18 cellular contexts compared by ENCODE assay signal in the genomic region with DNA sequence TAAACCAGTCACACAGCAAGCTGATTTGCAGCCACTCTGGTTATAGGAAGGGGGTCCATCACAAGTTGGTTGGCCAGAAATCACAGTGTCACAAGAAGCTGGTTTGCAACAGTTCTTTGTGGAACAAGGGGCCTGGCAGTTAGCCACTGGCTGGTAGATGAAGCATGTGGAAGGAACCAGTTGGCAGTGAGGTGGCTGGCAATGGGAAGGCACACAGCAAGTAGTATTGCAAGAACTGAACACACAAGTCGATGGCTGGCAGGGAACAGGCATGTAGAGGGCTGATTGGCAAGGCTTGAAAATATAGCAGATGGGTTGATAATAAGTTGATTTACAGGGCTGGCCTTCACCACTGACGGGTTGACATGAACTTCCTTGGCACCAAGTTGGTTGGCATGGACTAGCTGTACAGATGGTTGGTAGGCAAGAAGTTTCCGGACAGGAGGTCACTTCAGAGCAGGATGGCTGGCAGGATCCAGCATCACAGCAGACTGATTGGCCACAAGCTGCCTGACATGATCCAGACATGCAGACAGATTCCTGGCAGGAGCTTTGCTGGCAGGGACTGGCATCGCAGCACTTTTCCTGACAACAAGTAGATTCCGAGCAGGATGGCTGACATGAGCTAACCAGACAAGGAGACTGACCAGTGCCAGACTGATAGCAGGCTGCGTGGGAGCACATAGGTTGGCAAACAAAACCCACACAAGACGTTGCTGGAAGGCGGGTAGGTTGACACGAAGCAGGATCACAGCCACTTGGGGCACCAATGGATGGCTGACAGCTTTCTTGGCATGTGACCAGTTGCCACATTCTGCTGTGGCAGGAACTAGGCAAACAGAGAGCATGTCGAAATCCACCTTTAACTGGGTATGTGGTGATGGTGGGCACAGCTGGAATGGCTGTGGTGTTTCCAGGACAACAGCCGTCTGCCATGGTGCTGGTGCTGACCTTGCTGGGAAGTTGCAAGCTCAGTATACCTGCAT. TPM values are rescaled to one million over a fixed set of nuclear protein-coding genes. Genes with fewer than 3 reads are reported as not detected.
DNase-seq lines count a peak whose midpoint lies in the region; ATAC-seq, FAIRE-seq and TF ChIP-seq lines count a peak whose summit lies in the region.
"Had no signal": no experiment of that assay in that cellular context is flagged by ENCODE, and none has a peak within 500 bp of the region (broad histone marks: within the 10 kb centered on the region; RNA-seq: fewer than 3 reads in every experiment).

Gene KRTAP29-1 (minus strand): TSS at position 936 of the 986 bp plus-strand sequence. CDS start 0 bp downstream, at position 936.

- TF ChIP-seq EP300 in H1 (IDR thresholded peaks at IDR 0.05; ENCODE audit: borderline replicate concordance in 1 of 2, low read depth in 2 of 2, low read length in 2 of 2): no peak

- peak within 1 kb of the TSS; percentile 47 for H2BK120ac ChIP-seq in H1 (replicated peaks; ENCODE audit: low read depth, low read length)

- peak within 1 kb of the TSS in 7 of 10 donors; percentile 2 to 89 (median 51) for H3K27ac Mint-ChIP-seq in naive thymus-derived CD8-positive, alpha-beta T cell
- H3K27ac Mint-ChIP-seq: memory B cell; natural killer cell treated with Interleukin-12 subunit alpha and Interleukin-12 subunit beta and Interleukin-15 and Interleukin-18, amount 100 ng/mL, for 72 hours; progenitor cell of endocrine pancreas had no signal

- WGBS in H1 (ENCODE audit: extremely low coverage in 1 of 2, insufficient coverage in 1 of 2, insufficient read length in 1 of 2, insufficient replicate concordance in 2 of 2, low coverage in 1 of 2, low lambda C conversion rate in 2 of 2, missing lambda C conversion rate in 1 of 2), 2 experiments: 88% methylated on average over 11 of the region's 11 CpGs; no CpG with 5 or more reads in 1 of the 2 experiments
- 85% methylated on average over 11 of the region's 11 CpGs for WGBS in hepatocyte (ENCODE audit: low lambda C conversion rate, missing lambda C conversion rate)

- H3K4me2 ChIP-seq in H1 (ENCODE audit: insufficient read depth in 1 of 2, low read depth in 2 of 2, low read length in 2 of 2) (no peak within 1 kb of the TSS), hepatocyte (no peak within 1 kb of the TSS)

- peak within 1 kb of the TSS in 2 of 10 donors; percentile 29 to 30 for H3K4me3 Mint-ChIP-seq in naive thymus-derived CD8-positive, alpha-beta T cell
- H3K4me3 Mint-ChIP-seq: memory B cell; natural killer cell treated with Interleukin-12 subunit alpha and Interleukin-12 subunit beta and Interleukin-15 and Interleukin-18, amount 100 ng/mL, for 72 hours had no signal

- H2AK5ac ChIP-seq in H1 (ENCODE audit: low read depth, low read length): no peak within 1 kb of the TSS

- H3K23ac ChIP-seq in H1 (ENCODE audit: insufficient read length): no peak within 1 kb of the TSS

- no peak for TF ChIP-seq RAD21 in H1 (IDR thresholded peaks at IDR 0.05 in 1 of 2, conservative IDR thresholded peaks at IDR 0.05 in 1 of 2; ENCODE audit: low read depth in 2 of 2, low read length in 2 of 2)

- H3K9me3 ChIP-seq in H1 (ENCODE audit: insufficient read depth in 2 of 2, low read depth in 1 of 2, low read length in 1 of 2): no peaks in the 10 kb centered on the region; a peak in 1 of 4 replicates
- no peaks in the 10 kb centered on the region for H3K9me3 ChIP-seq in hepatocyte (ENCODE audit: low read depth)
- H3K9me3 ChIP-seq: testis had no signal

- no peak within 1 kb of the TSS for H3K27ac ChIP-seq in H1 (ENCODE audit: low read depth, low read length)
- H3K27ac ChIP-seq in hepatocyte: no peak within 1 kb of the TSS
- H3K27ac ChIP-seq: testis had no signal

- peaks cover 32 to 56% (median 43%) of the 10 kb centered on the region in 4 donors for H3K4me1 Mint-ChIP-seq in naive thymus-derived CD8-positive, alpha-beta T cell

- TF ChIP-seq POLR2A in H1 (IDR thresholded peaks at IDR 0.05; ENCODE audit: control extremely low read depth in 1 of 2, low read depth in 2 of 2, low read length in 2 of 2): no peak

- no peak within 1 kb of the TSS for H2BK20ac ChIP-seq in H1 (ENCODE audit: low read length)

- H2BK12ac ChIP-seq in H1 (ENCODE audit: low read depth, low read length): peak within 1 kb of the TSS; percentile 33; the same call in 1 of the 2 replicates

- FAIRE-seq in H1 (lab: Jason Lieb, UNC): no peak
- FAIRE-seq: colon had no signal

- no peak within 1 kb of the TSS for H4K91ac ChIP-seq in H1 (replicated peaks; ENCODE audit: insufficient read length, low read length)

- H3K56ac ChIP-seq in H1 (replicated peaks; ENCODE audit: insufficient read length, low read depth, low read length): no peak within 1 kb of the TSS

- H3K4me3 ChIP-seq in H1 (ENCODE audit: extremely low read depth in 1 of 4, insufficient read depth in 2 of 4, low read depth in 3 of 4, low read length in 4 of 4): no peak within 1 kb of the TSS
- H3K4me3 ChIP-seq in hepatocyte: no peak within 1 kb of the TSS
- H3K4me3 ChIP-seq: testis had no signal

- no peaks in the 10 kb centered on the region for H3K79me1 ChIP-seq in H1 (ENCODE audit: low read depth, low read length)

- no peak within 1 kb of the TSS for H3K4ac ChIP-seq in H1 (replicated peaks; ENCODE audit: insufficient read length, low read depth, low read length)

- H3K18ac ChIP-seq in H1 (ENCODE audit: extremely low read depth, low read length): no peak within 1 kb of the TSS

- H2BK5ac ChIP-seq in H1 (ENCODE audit: low read depth, low read length): no peak within 1 kb of the TSS

- no peaks in the 10 kb centered on the region for H3K9me2 ChIP-seq in hepatocyte (replicated peaks; ENCODE audit: insufficient read depth)

- H3K9me3 Mint-ChIP-seq in naive thymus-derived CD8-positive, alpha-beta T cell: peaks cover 0 to 7% (median 2%) of the 10 kb centered on the region in 9 donors
- H3K9me3 Mint-ChIP-seq: natural killer cell treated with Interleukin-12 subunit alpha and Interleukin-12 subunit beta and Interleukin-15 and Interleukin-18, amount 100 ng/mL, for 72 hours had no signal

- no peak within 1 kb of the TSS for H3K9ac ChIP-seq in H1 (replicated peaks in 1 of 4; ENCODE audit: extremely low read depth in 1 of 4, low read depth in 3 of 4, low read length in 3 of 4)

- H3K79me2 ChIP-seq in H1 (ENCODE audit: control insufficient read depth in 1 of 2, insufficient read depth in 2 of 2, low read length in 2 of 2): no peaks in the 10 kb centered on the region
- H3K79me2 ChIP-seq in hepatocyte: no peaks in the 10 kb centered on the region

- H4K20me1 ChIP-seq in H1 (replicated peaks in 1 of 2; ENCODE audit: control insufficient read depth in 1 of 2, insufficient read depth in 2 of 2, low read length in 2 of 2) (no peaks in the 10 kb centered on the region), hepatocyte (ENCODE audit: insufficient read depth, poor library complexity, severe bottlenecking) (no peaks in the 10 kb centered on the region)

- H3K36me3 Mint-ChIP-seq in naive thymus-derived CD8-positive, alpha-beta T cell: peaks cover 0 to 8% (median 6%) of the 10 kb centered on the region in 3 donors
- H3K36me3 Mint-ChIP-seq: natural killer cell treated with Interleukin-12 subunit alpha and Interleukin-12 subunit beta and Interleukin-15 and Interleukin-18, amount 100 ng/mL, for 72 hours had no signal

- H4K8ac ChIP-seq in H1 (ENCODE audit: extremely low read depth, insufficient read depth, low read length): no peak within 1 kb of the TSS

- DNase-seq in H4 (ENCODE audit: low spot score) (peak; percentile 59), NCI-H1694 treated with DMSO at 0.1 percent for 48 hours (lab: John Stamatoyannopoulos, UW) (peak; percentile 80), H1 (ENCODE audit: low read depth in 1 of 2, low spot score in 2 of 2) (no peak), mucosa of gallbladder (ENCODE audit: low spot score) (no peak), hepatocyte (ENCODE audit: low spot score) (no peak), foreskin melanocyte (no peak)
- no peak for DNase-seq in naive thymus-derived CD8-positive, alpha-beta T cell
- DNase-seq: activated CD4-positive, alpha-beta T cell treated with anti-CD3 and anti-CD28 coated beads for 4 hours; DND-41; NCI-H1436; testis had no signal

- H4K5ac ChIP-seq in H1 (ENCODE audit: insufficient read length, low read depth, low read length): no peak within 1 kb of the TSS

- no peak within 1 kb of the TSS for H2AFZ ChIP-seq in H1 (ENCODE audit: low read length)
- H2AFZ ChIP-seq in hepatocyte: no peak within 1 kb of the TSS

- H3K36me3 ChIP-seq in H1 (ENCODE audit: control insufficient read depth in 2 of 4, insufficient read depth in 4 of 4, low read length in 3 of 4): no peaks in the 10 kb centered on the region
- H3K36me3 ChIP-seq in hepatocyte (replicated peaks; ENCODE audit: insufficient read depth, low read depth): no peaks in the 10 kb centered on the region

- POLR2A ChIA-PET in H1 (lab: Charles Lee; ENCODE audit: partially characterized antibody): no interaction called here
- POLR2A ChIA-PET in naive thymus-derived CD8-positive, alpha-beta T cell (lab: Charles Lee): no interaction called here

- no peaks in the 10 kb centered on the region for H3K27me3 Mint-ChIP-seq in naive thymus-derived CD8-positive, alpha-beta T cell

- no peak within 1 kb of the TSS for H3K14ac ChIP-seq in H1 (ENCODE audit: insufficient read length)

- no peaks in the 10 kb centered on the region; the same call in 1 of the 2 replicates for H3K23me2 ChIP-seq in H1 (ENCODE audit: low read depth, low read length)

- H2BK15ac ChIP-seq in H1 (ENCODE audit: low read length): no peak within 1 kb of the TSS

- H3K27me3 ChIP-seq in H1 (replicated peaks in 1 of 4; ENCODE audit: control insufficient read depth in 3 of 4, extremely low read depth in 1 of 4, insufficient read depth in 3 of 4, low read length in 3 of 4): no peaks in the 10 kb centered on the region; a peak in 2 of 7 replicates
- no peaks in the 10 kb centered on the region for H3K27me3 ChIP-seq in hepatocyte
- H3K27me3 ChIP-seq: testis had no signal

- ATAC-seq in naive thymus-derived CD8-positive, alpha-beta T cell: no peak
- ATAC-seq: natural killer cell treated with Interleukin-12 subunit alpha and Interleukin-12 subunit beta and Interleukin-15 and Interleukin-18, amount 100 ng/mL, for 72 hours had no signal

- no peaks in the 10 kb centered on the region; a peak in 1 of 7 replicates for H3K4me1 ChIP-seq in H1 (replicated peaks in 1 of 4; ENCODE audit: control insufficient read depth in 3 of 4, insufficient read depth in 4 of 4, low read length in 3 of 4)
- H3K4me1 ChIP-seq in hepatocyte (ENCODE audit: insufficient read depth): no peaks in the 10 kb centered on the region
- H3K4me1 ChIP-seq: testis had no signal

- CTCF ChIA-PET in H1 (lab: Charles Lee; ENCODE audit: partially characterized antibody): interaction anchor here (0.7 to 1.8 kb wide), 5 partner anchors 20 to 693 kb away, joined by 3 to 7 read pairs (median 3); no protein-coding TSS in a partner anchor

- TF ChIP-seq CTCF in H1 (IDR thresholded peaks at IDR 0.05; ENCODE audit: control extremely low read depth in 1 of 3, insufficient read depth in 1 of 3, low read depth in 1 of 3, low read length in 3 of 3) (no peak), hepatocyte (IDR thresholded peaks at IDR 0.05; ENCODE audit: poor library complexity) (no peak)

RNA-seq across cellular contexts. Expression of gene KRTAP29-1, which starts in this region (rescaled TPM):
- total RNA-seq in H4 (2014; rRNA removed; shearing (Covaris generic)): not detected in 2 replicates
- not detected in 2 replicates for total RNA-seq in H1 (2021; fragmentation: NEBNext Ultra II Directional; extraction: Animal tissue kit (Norgen Biotek cat#: 25700))
- not detected in 2 replicates for polyA plus RNA-seq in H1 (2011; rRNA removed)
- not detected for polyA plus RNA-seq in H1 (2011; cell fraction: cytosol; rRNA removed)
- polyA plus RNA-seq in H1 (2011; cell fraction: nucleus; rRNA removed): not detected
- not detected in 4 replicates for polyA plus RNA-seq in H1 (2012, experiment 1 of 2)
- polyA plus RNA-seq in H1 (2012, experiment 2 of 2): not detected
- polyA plus RNA-seq in H1 (2013, experiment 1 of 2): not detected
- not detected for polyA plus RNA-seq in H1 (2013, experiment 2 of 2)
- polyA minus RNA-seq in H1 (2011; rRNA and poly(A)+ RNA removed): not detected in 2 replicates
- polyA minus RNA-seq in H1 (2011; cell fraction: cytosol; rRNA and poly(A)+ RNA removed): not detected
- not detected for polyA minus RNA-seq in H1 (2011; cell fraction: nucleus; rRNA and poly(A)+ RNA removed)
- not detected for total RNA-seq in naive thymus-derived CD8-positive, alpha-beta T cell
- polyA plus RNA-seq in naive thymus-derived CD8-positive, alpha-beta T cell: 1 to 10 TPM in 1 of 3 donors, not detected in 2; 1.1 TPM
- not detected for total RNA-seq in mucosa of gallbladder
- not detected in 2 replicates for total RNA-seq in hepatocyte
- not detected in 2 replicates for polyA plus RNA-seq in hepatocyte
- total RNA-seq: natural killer cell treated with Interleukin-12 subunit alpha and Interleukin-12 subunit beta and Interleukin-15 and Interleukin-18, amount 100 ng/mL, for 72 hours; NCI-H460; progenitor cell of endocrine pancreas; SK-MEL-5; testis had no signal
- polyA plus RNA-seq: BJ had no signal

Comparison
In these comparisons a context has a peak if more than half of its experiments do, and no peak if none do; other contexts are left out.
1. Peak in DNase-seq in H4; RNA of the gene not detected or under 1 TPM.